Comparison of ENCODE assay signal across 1 cellular context in genomic region chr5:169795311-169795710, GRCh38.
TF ChIP-seq lines count a peak whose summit lies in the region.

No MANE protein-coding gene starts in this region.

TF ChIP-seq in K562, 482 proteins besides CTCF, POLR2A, EP300 and RAD21 (continued from another document):
- TF ChIP-seq ZNF584 (CRISPR knock-in tag; IDR thresholded peaks at IDR 0.05; ENCODE audit: low read depth), result no peak
- TF ChIP-seq CGGBP1 (CRISPR knock-in tag; IDR thresholded peaks at IDR 0.05), result no peak
- no peak for TF ChIP-seq CHCHD3 (CRISPR knock-in tag; IDR thresholded peaks at IDR 0.05)
- no peak for TF ChIP-seq PURB (CRISPR knock-in tag; IDR thresholded peaks at IDR 0.05; ENCODE audit: low read depth)
- peak; percentile 67 for TF ChIP-seq EGR1 (conservative IDR thresholded peaks at IDR 0.05)
- no peak for TF ChIP-seq ZSCAN32 (CRISPR knock-in tag; IDR thresholded peaks at IDR 0.05)
- no peak for TF ChIP-seq SIN3B (IDR thresholded peaks at IDR 0.05; ENCODE audit: low read depth)
